Comparison of ENCODE assay signal across 14 cellular contexts in the genomic region with DNA sequence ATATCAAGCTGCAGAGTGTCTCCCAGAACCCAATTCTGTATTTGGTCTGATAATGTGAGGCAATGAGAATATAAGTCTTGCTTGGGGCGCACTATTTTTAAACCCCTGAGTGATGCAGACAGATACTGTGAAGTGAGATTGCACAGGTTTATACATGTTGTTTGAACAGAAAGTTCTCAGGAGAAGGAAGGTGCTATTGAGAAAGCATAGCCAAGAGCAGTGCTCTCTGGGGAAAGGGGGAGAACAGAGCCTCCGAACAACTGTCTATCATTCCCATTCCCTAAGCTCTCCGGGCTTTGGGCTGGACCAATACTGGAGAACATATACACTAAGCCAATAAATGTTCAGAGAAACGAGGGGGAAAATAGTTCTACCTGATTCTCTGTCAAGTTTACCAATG.
"Had no signal": no experiment of that assay in that cellular context is flagged by ENCODE, and none has a peak within 500 bp of the region (broad histone marks: within the 10 kb centered on the region; RNA-seq: fewer than 3 reads in every experiment).

No MANE protein-coding gene starts in this region.

- H3K27me3 ChIP-seq: spleen, transverse colon had no signal

- H3K27ac ChIP-seq: parathyroid adenoma, spleen, transverse colon had no signal

- H3K36me3 ChIP-seq: spleen, transverse colon had no signal

- ATAC-seq: stimulated activated memory B cell treated with anti-CD40 and anti-IgM and Interleukin-4, amounts not matched to agents 10 μg/mL and 1 μg/mL and 100 μg/mL, for 72 hours had no signal

- H3K9me3 ChIP-seq: SK-N-SH, spleen, transverse colon had no signal

- DNase-seq: activated CD4-positive, alpha-beta T cell treated with anti-CD3 and anti-CD28 coated beads for 48 hours; activated naive CD4-positive, alpha-beta T cell; central memory CD4-positive, alpha-beta T cell; cortex of kidney; effector CD8-positive, alpha-beta T cell; kidney; midbrain; naive B cell; SK-N-SH; spleen; stimulated activated CD4-positive, alpha-beta T cell treated with anti-CD3 and anti-CD28 coated beads, Interleukin-1b, Interleukin-23, amount 100 ng/mL, for 48 hours; transverse colon had no signal

- H3K4me1 ChIP-seq: parathyroid adenoma, spleen had no signal

- H3K4me3 ChIP-seq: spleen, transverse colon had no signal
